In the genomic region with DNA sequence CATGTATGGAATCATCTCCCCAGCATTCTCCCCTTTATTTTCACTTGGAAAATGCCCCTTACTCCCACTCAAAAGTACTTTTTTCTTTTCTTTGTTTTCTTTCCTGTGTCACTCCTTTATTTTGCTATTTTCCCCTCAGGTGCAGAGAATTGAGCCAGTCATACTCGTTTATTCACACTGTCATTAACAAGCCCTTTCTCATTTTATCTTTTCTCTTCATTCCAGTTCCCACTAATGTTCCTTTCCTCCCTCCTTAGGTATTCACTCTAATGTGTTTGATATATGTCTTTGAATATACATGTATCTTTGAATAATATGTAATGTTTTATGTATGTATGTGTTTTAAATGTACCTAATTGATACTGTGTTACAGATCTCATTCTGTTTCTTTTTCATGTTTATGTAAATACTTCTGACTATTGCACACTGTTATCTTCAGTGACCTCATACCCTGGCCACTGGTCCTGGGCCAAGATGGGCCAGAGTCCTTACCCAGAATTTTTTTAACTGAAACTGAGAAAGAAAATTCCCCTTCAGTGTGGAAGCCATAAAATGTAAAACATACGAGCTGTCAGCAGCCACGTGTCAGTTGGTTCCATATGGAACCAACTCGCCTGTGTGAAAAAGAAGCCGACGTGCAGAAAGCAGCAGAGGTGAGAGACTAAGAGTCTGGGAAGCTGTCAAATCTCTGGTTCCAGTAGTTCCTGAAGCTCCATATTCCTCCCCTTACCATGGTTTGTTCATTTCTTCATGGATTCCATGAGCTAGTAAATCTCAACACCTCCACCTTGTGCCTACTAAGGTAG, we compare ENCODE assay signal across 1 cellular context.
TF ChIP-seq lines count a peak whose summit lies in the region.

No MANE protein-coding gene starts in this region.

TF ChIP-seq in GM23338, 12 proteins besides CTCF, POLR2A, EP300 and RAD21:
- TF ChIP-seq STAT1 (IDR thresholded peaks at IDR 0.05; ENCODE audit: unreplicated experiment) (no peak), NANOG (IDR thresholded peaks at IDR 0.05; ENCODE audit: borderline replicate concordance) (no peak), CREB1 (CRISPR knock-in tag; IDR thresholded peaks at IDR 0.05; ENCODE audit: low read depth) (no peak), JUNB (IDR thresholded peaks at IDR 0.05; ENCODE audit: unreplicated experiment) (no peak), ZNF331 (CRISPR knock-in tag; IDR thresholded peaks at IDR 0.05; ENCODE audit: low read depth) (no peak), EZH2 (IDR thresholded peaks at IDR 0.05; ENCODE audit: low read depth, unreplicated experiment) (no peak), POLR2AphosphoS5 (IDR thresholded peaks at IDR 0.05; ENCODE audit: low read depth) (no peak), EZH2phosphoT487 (IDR thresholded peaks at IDR 0.05; ENCODE audit: unreplicated experiment) (no peak), ZNF114 (CRISPR knock-in tag; IDR thresholded peaks at IDR 0.05) (no peak)
- TF ChIP-seq, protein P1, sequence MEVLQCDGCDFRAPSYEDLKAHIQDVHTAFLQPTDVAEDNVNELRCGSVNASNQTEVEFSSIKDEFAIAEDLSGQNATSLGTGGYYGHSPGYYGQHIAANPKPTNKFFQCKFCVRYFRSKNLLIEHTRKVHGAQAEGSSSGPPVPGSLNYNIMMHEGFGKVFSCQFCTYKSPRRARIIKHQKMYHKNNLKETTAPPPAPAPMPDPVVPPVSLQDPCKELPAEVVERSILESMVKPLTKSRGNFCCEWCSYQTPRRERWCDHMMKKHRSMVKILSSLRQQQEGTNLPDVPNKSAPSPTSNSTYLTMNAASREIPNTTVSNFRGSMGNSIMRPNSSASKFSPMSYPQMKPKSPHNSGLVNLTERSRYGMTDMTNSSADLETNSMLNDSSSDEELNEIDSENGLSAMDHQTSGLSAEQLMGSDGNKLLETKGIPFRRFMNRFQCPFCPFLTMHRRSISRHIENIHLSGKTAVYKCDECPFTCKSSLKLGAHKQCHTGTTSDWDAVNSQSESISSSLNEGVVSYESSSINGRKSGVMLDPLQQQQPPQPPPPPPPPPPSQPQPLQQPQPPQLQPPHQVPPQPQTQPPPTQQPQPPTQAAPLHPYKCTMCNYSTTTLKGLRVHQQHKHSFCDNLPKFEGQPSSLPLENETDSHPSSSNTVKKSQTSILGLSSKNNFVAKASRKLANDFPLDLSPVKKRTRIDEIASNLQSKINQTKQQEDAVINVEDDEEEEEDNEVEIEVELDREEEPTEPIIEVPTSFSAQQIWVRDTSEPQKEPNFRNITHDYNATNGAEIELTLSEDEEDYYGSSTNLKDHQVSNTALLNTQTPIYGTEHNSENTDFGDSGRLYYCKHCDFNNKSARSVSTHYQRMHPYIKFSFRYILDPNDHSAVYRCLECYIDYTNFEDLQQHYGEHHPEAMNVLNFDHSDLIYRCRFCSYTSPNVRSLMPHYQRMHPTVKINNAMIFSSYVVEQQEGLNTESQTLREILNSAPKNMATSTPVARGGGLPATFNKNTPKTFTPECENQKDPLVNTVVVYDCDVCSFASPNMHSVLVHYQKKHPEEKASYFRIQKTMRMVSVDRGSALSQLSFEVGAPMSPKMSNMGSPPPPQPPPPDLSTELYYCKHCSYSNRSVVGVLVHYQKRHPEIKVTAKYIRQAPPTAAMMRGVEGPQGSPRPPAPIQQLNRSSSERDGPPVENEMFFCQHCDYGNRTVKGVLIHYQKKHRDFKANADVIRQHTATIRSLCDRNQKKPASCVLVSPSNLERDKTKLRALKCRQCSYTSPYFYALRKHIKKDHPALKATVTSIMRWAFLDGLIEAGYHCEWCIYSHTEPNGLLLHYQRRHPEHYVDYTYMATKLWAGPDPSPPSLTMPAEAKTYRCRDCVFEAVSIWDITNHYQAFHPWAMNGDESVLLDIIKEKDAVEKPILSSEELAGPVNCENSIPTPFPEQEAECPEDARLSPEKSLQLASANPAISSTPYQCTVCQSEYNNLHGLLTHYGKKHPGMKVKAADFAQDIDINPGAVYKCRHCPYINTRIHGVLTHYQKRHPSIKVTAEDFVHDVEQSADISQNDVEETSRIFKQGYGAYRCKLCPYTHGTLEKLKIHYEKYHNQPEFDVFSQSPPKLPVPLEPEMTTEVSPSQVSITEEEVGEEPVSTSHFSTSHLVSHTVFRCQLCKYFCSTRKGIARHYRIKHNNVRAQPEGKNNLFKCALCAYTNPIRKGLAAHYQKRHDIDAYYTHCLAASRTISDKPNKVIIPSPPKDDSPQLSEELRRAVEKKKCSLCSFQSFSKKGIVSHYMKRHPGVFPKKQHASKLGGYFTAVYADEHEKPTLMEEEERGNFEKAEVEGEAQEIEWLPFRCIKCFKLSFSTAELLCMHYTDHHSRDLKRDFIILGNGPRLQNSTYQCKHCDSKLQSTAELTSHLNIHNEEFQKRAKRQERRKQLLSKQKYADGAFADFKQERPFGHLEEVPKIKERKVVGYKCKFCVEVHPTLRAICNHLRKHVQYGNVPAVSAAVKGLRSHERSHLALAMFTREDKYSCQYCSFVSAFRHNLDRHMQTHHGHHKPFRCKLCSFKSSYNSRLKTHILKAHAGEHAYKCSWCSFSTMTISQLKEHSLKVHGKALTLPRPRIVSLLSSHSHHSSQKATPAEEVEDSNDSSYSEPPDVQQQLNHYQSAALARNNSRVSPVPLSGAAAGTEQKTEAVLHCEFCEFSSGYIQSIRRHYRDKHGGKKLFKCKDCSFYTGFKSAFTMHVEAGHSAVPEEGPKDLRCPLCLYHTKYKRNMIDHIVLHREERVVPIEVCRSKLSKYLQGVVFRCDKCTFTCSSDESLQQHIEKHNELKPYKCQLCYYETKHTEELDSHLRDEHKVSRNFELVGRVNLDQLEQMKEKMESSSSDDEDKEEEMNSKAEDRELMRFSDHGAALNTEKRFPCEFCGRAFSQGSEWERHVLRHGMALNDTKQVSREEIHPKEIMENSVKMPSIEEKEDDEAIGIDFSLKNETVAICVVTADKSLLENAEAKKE (CRISPR knock-in tag; IDR thresholded peaks at IDR 0.05), result no peak
- TF ChIP-seq, protein P2, sequence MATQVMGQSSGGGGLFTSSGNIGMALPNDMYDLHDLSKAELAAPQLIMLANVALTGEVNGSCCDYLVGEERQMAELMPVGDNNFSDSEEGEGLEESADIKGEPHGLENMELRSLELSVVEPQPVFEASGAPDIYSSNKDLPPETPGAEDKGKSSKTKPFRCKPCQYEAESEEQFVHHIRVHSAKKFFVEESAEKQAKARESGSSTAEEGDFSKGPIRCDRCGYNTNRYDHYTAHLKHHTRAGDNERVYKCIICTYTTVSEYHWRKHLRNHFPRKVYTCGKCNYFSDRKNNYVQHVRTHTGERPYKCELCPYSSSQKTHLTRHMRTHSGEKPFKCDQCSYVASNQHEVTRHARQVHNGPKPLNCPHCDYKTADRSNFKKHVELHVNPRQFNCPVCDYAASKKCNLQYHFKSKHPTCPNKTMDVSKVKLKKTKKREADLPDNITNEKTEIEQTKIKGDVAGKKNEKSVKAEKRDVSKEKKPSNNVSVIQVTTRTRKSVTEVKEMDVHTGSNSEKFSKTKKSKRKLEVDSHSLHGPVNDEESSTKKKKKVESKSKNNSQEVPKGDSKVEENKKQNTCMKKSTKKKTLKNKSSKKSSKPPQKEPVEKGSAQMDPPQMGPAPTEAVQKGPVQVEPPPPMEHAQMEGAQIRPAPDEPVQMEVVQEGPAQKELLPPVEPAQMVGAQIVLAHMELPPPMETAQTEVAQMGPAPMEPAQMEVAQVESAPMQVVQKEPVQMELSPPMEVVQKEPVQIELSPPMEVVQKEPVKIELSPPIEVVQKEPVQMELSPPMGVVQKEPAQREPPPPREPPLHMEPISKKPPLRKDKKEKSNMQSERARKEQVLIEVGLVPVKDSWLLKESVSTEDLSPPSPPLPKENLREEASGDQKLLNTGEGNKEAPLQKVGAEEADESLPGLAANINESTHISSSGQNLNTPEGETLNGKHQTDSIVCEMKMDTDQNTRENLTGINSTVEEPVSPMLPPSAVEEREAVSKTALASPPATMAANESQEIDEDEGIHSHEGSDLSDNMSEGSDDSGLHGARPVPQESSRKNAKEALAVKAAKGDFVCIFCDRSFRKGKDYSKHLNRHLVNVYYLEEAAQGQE (IDR thresholded peaks at IDR 0.05; ENCODE audit: unreplicated experiment), result no peak
- TF ChIP-seq, protein P3, sequence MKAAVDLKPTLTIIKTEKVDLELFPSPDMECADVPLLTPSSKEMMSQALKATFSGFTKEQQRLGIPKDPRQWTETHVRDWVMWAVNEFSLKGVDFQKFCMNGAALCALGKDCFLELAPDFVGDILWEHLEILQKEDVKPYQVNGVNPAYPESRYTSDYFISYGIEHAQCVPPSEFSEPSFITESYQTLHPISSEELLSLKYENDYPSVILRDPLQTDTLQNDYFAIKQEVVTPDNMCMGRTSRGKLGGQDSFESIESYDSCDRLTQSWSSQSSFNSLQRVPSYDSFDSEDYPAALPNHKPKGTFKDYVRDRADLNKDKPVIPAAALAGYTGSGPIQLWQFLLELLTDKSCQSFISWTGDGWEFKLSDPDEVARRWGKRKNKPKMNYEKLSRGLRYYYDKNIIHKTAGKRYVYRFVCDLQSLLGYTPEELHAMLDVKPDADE (IDR thresholded peaks at IDR 0.05), result no peak
TF ChIP-seq in GM23338: peak in this region for 0.
